ENCODE assay signal across 10 cellular contexts in the genomic region with DNA sequence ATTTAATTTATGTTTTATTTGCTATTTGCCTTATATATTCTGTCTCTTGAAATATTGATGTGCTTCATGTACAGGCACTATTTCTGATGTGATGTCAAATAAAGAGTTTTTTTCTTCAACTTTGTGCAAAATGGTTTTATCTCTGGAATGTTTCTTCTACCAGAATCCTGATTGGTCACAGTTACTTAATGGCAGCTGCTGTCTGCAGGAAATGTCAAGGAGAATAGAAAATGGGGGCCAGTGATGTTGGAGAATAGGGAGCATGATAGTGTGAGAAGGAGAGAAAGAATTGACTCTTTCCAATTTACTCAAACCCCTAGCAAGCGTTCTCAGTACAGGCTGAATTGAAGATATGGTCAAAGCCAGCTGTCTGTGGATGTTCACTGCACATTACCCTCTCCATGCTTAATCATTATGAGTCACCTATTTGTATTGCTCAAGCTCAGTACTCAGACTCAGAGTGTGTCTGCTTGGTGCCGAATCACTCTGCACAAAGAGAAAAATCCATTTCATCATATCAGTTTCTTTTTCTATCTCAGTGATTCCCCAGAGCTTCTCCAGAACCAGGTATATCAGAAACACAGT. TPM values are rescaled to one million over a fixed set of nuclear protein-coding genes. Genes with fewer than 3 reads are reported as not detected.
A peak's percentile ranks its signal among the peaks of the same experiment; 100 is the strongest.
DNase-seq lines count a peak whose midpoint lies in the region; ATAC-seq and TF ChIP-seq lines count a peak whose summit lies in the region.
"Had no signal": no experiment of that assay in that cellular context is flagged by ENCODE, and none has a peak within 500 bp of the region (broad histone marks: within the 10 kb centered on the region; RNA-seq: fewer than 3 reads in every experiment).

No MANE protein-coding gene starts in this region.

- no peaks in the 10 kb centered on the region for H3K36me3 ChIP-seq in vagina

- no peak overlapping the region for H3K4me3 ChIP-seq in vagina

- H3K9me3 ChIP-seq in vagina = no peaks in the 10 kb centered on the region

- H3K27me3 Mint-ChIP-seq in natural killer cell treated with Interleukin-12 subunit alpha and Interleukin-12 subunit beta and Interleukin-15 and Interleukin-18, amount 100 ng/mL, for 72 hours = no peaks in the 10 kb centered on the region

- no peaks in the 10 kb centered on the region for H3K4me1 Mint-ChIP-seq in natural killer cell treated with Interleukin-12 subunit alpha and Interleukin-12 subunit beta and Interleukin-15 and Interleukin-18, amount 100 ng/mL, for 72 hours (ENCODE audit: low read depth in 2 of 2)

- H3K9me3 Mint-ChIP-seq in natural killer cell treated with Interleukin-12 subunit alpha and Interleukin-12 subunit beta and Interleukin-15 and Interleukin-18, amount 100 ng/mL, for 72 hours = peaks cover 6% of the 10 kb centered on the region

- TF ChIP-seq POLR2A in vagina (IDR thresholded peaks at IDR 0.05) = no peak

- H3K4me3 Mint-ChIP-seq in natural killer cell treated with Interleukin-12 subunit alpha and Interleukin-12 subunit beta and Interleukin-15 and Interleukin-18, amount 100 ng/mL, for 72 hours = no peak overlapping the region

- no peaks in the 10 kb centered on the region for H3K36me3 Mint-ChIP-seq in natural killer cell treated with Interleukin-12 subunit alpha and Interleukin-12 subunit beta and Interleukin-15 and Interleukin-18, amount 100 ng/mL, for 72 hours

- H3K27ac Mint-ChIP-seq in natural killer cell treated with Interleukin-12 subunit alpha and Interleukin-12 subunit beta and Interleukin-15 and Interleukin-18, amount 100 ng/mL, for 72 hours = no peak overlapping the region

- no peak overlapping the region for H3K27ac ChIP-seq in vagina

- H3K27me3 ChIP-seq in vagina = no peaks in the 10 kb centered on the region

- intact Hi-C loops in vagina (cut with DNase I) = no loop called here

- no peak for ATAC-seq in HG03135 (IDR thresholded peaks at IDR 0.05; ENCODE audit: unreplicated experiment)
- no peak for ATAC-seq in natural killer cell treated with Interleukin-12 subunit alpha and Interleukin-12 subunit beta and Interleukin-15 and Interleukin-18, amount 100 ng/mL, for 72 hours

- TF ChIP-seq CTCF in vagina (IDR thresholded peaks at IDR 0.05) = no peak

- H3K4me1 ChIP-seq in vagina = no peaks in the 10 kb centered on the region

- DNase-seq in GM03348 (ENCODE audit: low spot score) = peak; percentile 56
- peak; percentile 6 for DNase-seq in NOMO-1 treated with dmso at 0.1 percent for 144 hours (lab: John Stamatoyannopoulos, UW; ENCODE audit: unreplicated experiment)
- DNase-seq in dermis blood vessel endothelial cell = peak; percentile 4
- DNase-seq in non-pigmented ciliary epithelial cell (ENCODE audit: low read depth) = peak; percentile 60
- no peak for DNase-seq in vagina (ENCODE audit: extremely low spot score in 2 of 2)
- DNase-seq in natural killer cell treated with Interleukin-12 subunit alpha and Interleukin-12 subunit beta and Interleukin-15 and Interleukin-18, amount 100 ng/mL, for 72 hours (ENCODE audit: low spot score) = no peak
- DNase-seq in stimulated activated naive CD4-positive, alpha-beta T cell (lab: John Stamatoyannopoulos, UW) = no peak
- DNase-seq: central memory CD4-positive, alpha-beta T cell; DND-41 had no signal

RNA-seq across cellular contexts. Expression of a gene that starts 57.8 kb away (rescaled TPM):
- total RNA-seq in dermis blood vessel endothelial cell (not detected in 2 replicates), vagina (not detected)
- not detected for total RNA-seq in natural killer cell treated with Interleukin-12 subunit alpha and Interleukin-12 subunit beta and Interleukin-15 and Interleukin-18, amount 100 ng/mL, for 72 hours

Comparison
In these comparisons a context has a peak if more than half of its experiments do, and no peak if none do; other contexts are left out.
1. DNase-seq: peak in GM03348 (single experiment), NOMO-1 treated with dmso at 0.1 percent for 144 hours (single experiment), dermis blood vessel endothelial cell (single experiment) and non-pigmented ciliary epithelial cell (single experiment); none in vagina (0 of 2), natural killer cell treated with Interleukin-12 subunit alpha and Interleukin-12 subunit beta and Interleukin-15 and Interleukin-18, amount 100 ng/mL, for 72 hours (single experiment) and stimulated activated naive CD4-positive, alpha-beta T cell (0 of 6).